In the genomic region with DNA sequence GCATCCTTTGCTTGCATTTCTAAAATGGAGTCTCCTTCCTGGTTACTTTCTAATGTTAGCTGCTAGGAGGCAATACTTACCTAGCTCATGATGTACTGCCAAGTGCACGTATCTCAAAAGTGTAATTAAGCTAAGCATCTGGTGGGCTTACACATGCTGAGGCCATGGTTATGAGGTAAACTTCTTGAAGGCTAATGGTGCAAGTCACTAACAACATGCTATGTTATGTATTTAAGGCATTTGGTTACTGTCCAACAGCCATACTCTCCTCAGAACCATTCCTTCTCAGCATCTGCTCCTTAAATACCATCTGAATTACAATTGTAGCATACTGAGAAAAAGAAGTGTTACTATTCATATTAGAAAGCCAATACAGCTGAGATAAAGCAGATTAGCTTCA, we compare ENCODE assay signal across 1 cellular context.
TF ChIP-seq lines count a peak whose summit lies in the region.

No MANE protein-coding gene starts in this region.

TF ChIP-seq in IMR-90, 13 proteins besides CTCF, POLR2A, EP300 and RAD21:
- TF ChIP-seq, protein P1, sequence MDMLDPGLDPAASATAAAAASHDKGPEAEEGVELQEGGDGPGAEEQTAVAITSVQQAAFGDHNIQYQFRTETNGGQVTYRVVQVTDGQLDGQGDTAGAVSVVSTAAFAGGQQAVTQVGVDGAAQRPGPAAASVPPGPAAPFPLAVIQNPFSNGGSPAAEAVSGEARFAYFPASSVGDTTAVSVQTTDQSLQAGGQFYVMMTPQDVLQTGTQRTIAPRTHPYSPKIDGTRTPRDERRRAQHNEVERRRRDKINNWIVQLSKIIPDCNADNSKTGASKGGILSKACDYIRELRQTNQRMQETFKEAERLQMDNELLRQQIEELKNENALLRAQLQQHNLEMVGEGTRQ (IDR thresholded peaks at IDR 0.05; ENCODE audit: low read depth, low read length): no peak
- TF ChIP-seq NFE2L2 (IDR thresholded peaks at IDR 0.05; ENCODE audit: low read depth, low read length) (no peak), MAFK (IDR thresholded peaks at IDR 0.05; ENCODE audit: low read depth, low read length) (no peak), RCOR1 (IDR thresholded peaks at IDR 0.05; ENCODE audit: insufficient replicate concordance, low read length) (no peak), FOS (IDR thresholded peaks at IDR 0.05; ENCODE audit: low read depth, low read length) (no peak), CHD1 (IDR thresholded peaks at IDR 0.05; ENCODE audit: low read depth, low read length) (no peak), RFX5 (IDR thresholded peaks at IDR 0.05; ENCODE audit: low read depth, low read length) (no peak)
